ENCODE assay signal across 8 cellular contexts in genomic region chr14:72926292-72927028, GRCh38. TPM values are rescaled to one million over a fixed set of nuclear protein-coding genes. Genes with fewer than 3 reads are reported as not detected.
DNase-seq lines count a peak whose midpoint lies in the region; ATAC-seq lines count a peak whose summit lies in the region.

Gene DCAF4, plus strand, starts transcription at chr14:72926464. Its CDS starts 11,515 bp downstream, at chr14:72937979.

- peak; percentile 98 for ATAC-seq in HG03439 (IDR thresholded peaks at IDR 0.05; ENCODE audit: unreplicated experiment)

- DNase-seq in Ammon's horn (ENCODE audit: low spot score) (peak; percentile 98), GM19238 (ENCODE audit: insufficient read length, low spot score) (peak; percentile 95), NCI-H510A (lab: John Stamatoyannopoulos, UW) (peak; percentile 93), cerebellum (ENCODE audit: low spot score) (peak; percentile 99), islet precursor cell (peak; percentile 100)
- peak; percentile 91 for DNase-seq in activated CD4-positive, CD25-positive, alpha-beta regulatory T cell treated with anti-CD3 and anti-CD28 coated beads, Interleukin-2, amount 50 U/mL, for 72 hours
- DNase-seq in stimulated activated CD4-positive, alpha-beta T cell treated with anti-CD3 and anti-CD28 coated beads, Interleukin-15, amount 100 ng/mL, for 24 hours, result peak; percentile 96

RNA-seq across cellular contexts. Expression of gene DCAF4, which starts in this region (rescaled TPM):
- 10.2 TPM for total RNA-seq in cerebellum

Comparison
In these comparisons a context has a peak if more than half of its experiments do, and no peak if none do; other contexts are left out.
1. Peak in every context shown above with its lines: DNase-seq and ATAC-seq.